24 cellular contexts compared by ENCODE assay signal in the genomic region with DNA sequence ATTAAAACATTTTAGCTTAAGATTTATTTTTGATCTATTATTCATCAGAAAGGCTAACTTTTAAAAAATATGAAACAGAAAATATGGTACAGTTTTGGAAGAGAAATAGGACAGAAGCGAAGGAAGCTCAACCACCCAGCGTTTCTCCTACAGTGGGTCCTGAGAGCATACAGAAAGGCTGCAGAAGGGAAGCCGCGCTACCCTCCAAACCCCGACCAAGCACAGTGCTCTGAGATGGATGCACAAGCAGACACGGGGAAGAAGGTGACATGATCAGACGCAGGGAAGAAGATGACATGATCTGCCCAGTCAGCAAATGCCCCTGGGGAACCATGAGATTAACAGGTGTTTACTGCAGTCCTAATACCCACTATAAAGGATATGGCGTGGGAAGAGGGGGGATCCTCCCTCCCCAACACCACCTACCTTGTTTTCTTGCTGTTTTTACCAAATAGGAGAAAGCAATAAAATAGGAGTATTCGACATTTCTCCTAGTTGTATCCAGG. TPM values are rescaled to one million over a fixed set of nuclear protein-coding genes. Genes with fewer than 3 reads are reported as not detected.
A peak's percentile ranks its signal among the peaks of the same experiment; 100 is the strongest.
DNase-seq lines count a peak whose midpoint lies in the region; ATAC-seq and TF ChIP-seq lines count a peak whose summit lies in the region.
"Had no signal": no experiment of that assay in that cellular context is flagged by ENCODE, and none has a peak within 500 bp of the region (broad histone marks: within the 10 kb centered on the region; RNA-seq: fewer than 3 reads in every experiment).

No MANE protein-coding gene starts in this region.

- no peak overlapping the region for H3K27ac ChIP-seq in CD4-positive, alpha-beta memory T cell (ENCODE audit: low read depth, low read length)
- H3K27ac ChIP-seq in Panc1 (ENCODE audit: low read length) = no peak overlapping the region
- H3K27ac ChIP-seq: BLaER1, foreskin keratinocyte, GM23248, hepatocyte, upper lobe of right lung had no signal

- in situ Hi-C loops in Panc1 (cut with HindIII; ENCODE audit: low pct_unique_long_range_greater_than_20kb, low sequenced_read_pairs) = no loop called here

- peaks cover 39% of the 10 kb centered on the region for H3K4me1 Mint-ChIP-seq in activated CD4-positive, alpha-beta T cell treated with anti-CD3 and anti-CD28 coated beads, Interleukin-2, amount 10 ng/mL, durations not matched to agents 24 days and 14 days
- H3K4me1 Mint-ChIP-seq in CD4-positive, alpha-beta memory T cell = peaks cover 36 to 49% (median 43%) of the 10 kb centered on the region in 4 donors
- peaks cover 59 to 76% of the 10 kb centered on the region in 2 donors for H3K4me1 Mint-ChIP-seq in immature natural killer cell

- CTCF ChIA-PET in CD4-positive, alpha-beta memory T cell (lab: Charles Lee; ENCODE audit: partially characterized antibody) = no interaction called here
- CTCF ChIA-PET in Panc1 (lab: Charles Lee) = no interaction called here

- ATAC-seq in Panc1 (no peak), GM19035 (IDR thresholded peaks at IDR 0.05; ENCODE audit: unreplicated experiment) (no peak), HG02973 (IDR thresholded peaks at IDR 0.05; ENCODE audit: unreplicated experiment) (no peak)
- ATAC-seq: foreskin keratinocyte, left ventricle myocardium superior, upper lobe of right lung had no signal

- H3K36me3 Mint-ChIP-seq in activated CD4-positive, alpha-beta T cell treated with anti-CD3 and anti-CD28 coated beads, Interleukin-2, amount 10 ng/mL, durations not matched to agents 24 days and 14 days (ENCODE audit: low read depth) = peaks cover 20% of the 10 kb centered on the region
- peaks cover 9 to 16% of the 10 kb centered on the region in 2 donors for H3K36me3 Mint-ChIP-seq in CD4-positive, alpha-beta memory T cell
- H3K36me3 Mint-ChIP-seq in immature natural killer cell = peaks cover 4 to 8% (median 4%) of the 10 kb centered on the region in 3 donors

- peak overlapping the region in 1 of 2 donors; percentile 16 for H3K4me3 ChIP-seq in CD4-positive, alpha-beta memory T cell (ENCODE audit: low read length in 2 of 2)
- H3K4me3 ChIP-seq in Panc1 (ENCODE audit: low read depth in 2 of 2, low read length in 2 of 2) = no peak overlapping the region
- H3K4me3 ChIP-seq: BLaER1, GM23248, hepatocyte, sigmoid colon, upper lobe of right lung had no signal

- H3K9me3 Mint-ChIP-seq in activated CD4-positive, alpha-beta T cell treated with anti-CD3 and anti-CD28 coated beads, Interleukin-2, amount 10 ng/mL, durations not matched to agents 24 days and 14 days = no peaks in the 10 kb centered on the region
- no peaks in the 10 kb centered on the region for H3K9me3 Mint-ChIP-seq in CD4-positive, alpha-beta memory T cell
- H3K9me3 Mint-ChIP-seq in immature natural killer cell = no peaks in the 10 kb centered on the region
- H3K9me3 Mint-ChIP-seq: activated naive CD8-positive, alpha-beta T cell treated with anti-CD3 and anti-CD28 coated beads, Interleukin-2, amount 10 ng/mL, durations not matched to agents 7 days and 5 days; nephron progenitor cell had no signal

- H3K4me3 Mint-ChIP-seq in activated CD4-positive, alpha-beta T cell treated with anti-CD3 and anti-CD28 coated beads, Interleukin-2, amount 10 ng/mL, durations not matched to agents 24 days and 14 days = peak overlapping the region; percentile 16
- peak overlapping the region in 5 of 8 donors; percentile 10 to 55 (median 16) for H3K4me3 Mint-ChIP-seq in CD4-positive, alpha-beta memory T cell
- H3K4me3 Mint-ChIP-seq in immature natural killer cell = peak overlapping the region in 1 of 5 donors; percentile 53
- H3K4me3 Mint-ChIP-seq: nephron progenitor cell had no signal

- POLR2A ChIA-PET in CD4-positive, alpha-beta memory T cell (lab: Charles Lee; ENCODE audit: partially characterized antibody) = no interaction called here
- POLR2A ChIA-PET in Panc1 (lab: Charles Lee) = no interaction called here

- H3K4me1 ChIP-seq in CD4-positive, alpha-beta memory T cell (ENCODE audit: insufficient read depth, low read length) = peaks cover 49% of the 10 kb centered on the region
- peaks cover 11% of the 10 kb centered on the region for H3K4me1 ChIP-seq in Panc1 (ENCODE audit: control insufficient read depth, insufficient read depth, low read length)

- H3K27ac Mint-ChIP-seq in activated CD4-positive, alpha-beta T cell treated with anti-CD3 and anti-CD28 coated beads, Interleukin-2, amount 10 ng/mL, durations not matched to agents 24 days and 14 days = peak overlapping the region; percentile 51
- peak overlapping the region in 5 of 7 donors; percentile 18 to 69 (median 52) for H3K27ac Mint-ChIP-seq in CD4-positive, alpha-beta memory T cell
- peak overlapping the region in 4 of 6 donors; percentile 6 to 61 (median 46) for H3K27ac Mint-ChIP-seq in immature natural killer cell

- TSS peak; percentile 34 for BruUV-seq in Panc1 (replicated peaks; lab: Mats Ljungman, UMichigan)

- TF ChIP-seq CTCF in Panc1 (IDR thresholded peaks at IDR 0.05) = no peak

- no peaks in the 10 kb centered on the region for H3K27me3 ChIP-seq in CD4-positive, alpha-beta memory T cell (ENCODE audit: insufficient read depth, low read length)
- no peaks in the 10 kb centered on the region for H3K27me3 ChIP-seq in Panc1 (ENCODE audit: control insufficient read depth, insufficient read depth, low read length)
- H3K27me3 ChIP-seq: BLaER1, foreskin keratinocyte, hepatocyte, sigmoid colon, upper lobe of right lung had no signal

- H3K9me3 ChIP-seq in CD4-positive, alpha-beta memory T cell (ENCODE audit: control insufficient read depth in 1 of 2, low read length in 2 of 2) = no peaks in the 10 kb centered on the region
- no peaks in the 10 kb centered on the region for H3K9me3 ChIP-seq in Panc1 (ENCODE audit: control insufficient read depth, insufficient read depth, low read depth, low read length)
- H3K9me3 ChIP-seq: BLaER1, sigmoid colon, upper lobe of right lung had no signal

- no peak for DNase-seq in activated CD4-positive, alpha-beta T cell treated with anti-CD3 and anti-CD28 coated beads, Interleukin-2, amount 10 ng/mL, durations not matched to agents 24 days and 14 days
- no peak for DNase-seq in activated CD4-positive, alpha-beta T cell treated with anti-CD3 and anti-CD28 coated beads for 1 hour
- DNase-seq in CD4-positive, alpha-beta memory T cell = no peak
- DNase-seq in Panc1 (ENCODE audit: low read depth, low spot score) (no peak), immature natural killer cell (no peak), NK-92 (lab: John Stamatoyannopoulos, UW; ENCODE audit: unreplicated experiment) (no peak)
- DNase-seq: activated naive CD8-positive, alpha-beta T cell treated with anti-CD3 and anti-CD28 coated beads, Interleukin-2, amount 10 ng/mL, durations not matched to agents 7 days and 5 days; DMS 273 treated with DMSO at 0.1 percent for 48 hours; effector CD8-positive, alpha-beta T cell; foreskin keratinocyte; GM23248; left ventricle myocardium superior; midbrain; NCI-H146; NCI-H2171; NCI-H524 treated with DMSO at 0.1 percent for 48 hours; nephron progenitor cell; sigmoid colon; stimulated activated CD4-positive, alpha-beta T cell treated with anti-CD3 and anti-CD28 coated beads, Interleukin-15, amount 100 ng/mL, for 24 hours; upper lobe of right lung had no signal

- no peaks in the 10 kb centered on the region for H3K27me3 Mint-ChIP-seq in activated CD4-positive, alpha-beta T cell treated with anti-CD3 and anti-CD28 coated beads, Interleukin-2, amount 10 ng/mL, durations not matched to agents 24 days and 14 days
- no peaks in the 10 kb centered on the region for H3K27me3 Mint-ChIP-seq in CD4-positive, alpha-beta memory T cell
- H3K27me3 Mint-ChIP-seq in immature natural killer cell (ENCODE audit: low read depth in 3 of 3) = no peaks in the 10 kb centered on the region
- H3K27me3 Mint-ChIP-seq: activated naive CD8-positive, alpha-beta T cell treated with anti-CD3 and anti-CD28 coated beads, Interleukin-2, amount 10 ng/mL, durations not matched to agents 7 days and 5 days had no signal

- intact Hi-C loops in activated CD4-positive, alpha-beta T cell treated with anti-CD3 and anti-CD28 coated beads, Interleukin-2, amount 10 ng/mL, durations not matched to agents 24 days and 14 days (cut with micrococcal nuclease) = loop anchor here (5.0 kb wide), 3 partner anchors 54 to 466 kb away; a partner anchor contains a TSS
- intact Hi-C loops in CD4-positive, alpha-beta memory T cell (cut with micrococcal nuclease) = loop anchor here (10.0 kb wide), 1 partner anchor 51 kb away; no protein-coding TSS in a partner anchor
- intact Hi-C loops in Panc1 (cut with micrococcal nuclease; ENCODE audit: unreplicated experiment) = no loop called here

- H3K36me3 ChIP-seq in CD4-positive, alpha-beta memory T cell (ENCODE audit: insufficient read depth, low read length) = no peaks in the 10 kb centered on the region
- peaks cover 4% of the 10 kb centered on the region; the same call in 1 of the 2 replicates for H3K36me3 ChIP-seq in Panc1 (ENCODE audit: control insufficient read depth, insufficient read depth, low read length)

RNA-seq across cellular contexts. Expression of a gene that starts 14.4 kb away (rescaled TPM):
- total RNA-seq in activated CD4-positive, alpha-beta T cell treated with anti-CD3 and anti-CD28 coated beads, Interleukin-2, amount 10 ng/mL, durations not matched to agents 24 days and 14 days = 54.6 and 59.0 TPM in 2 replicates
- 10 to 100 TPM; 34.4 to 36.4 TPM for total RNA-seq in CD4-positive, alpha-beta memory T cell
- 10 to 100 TPM; 26.1 to 31.1 TPM for polyA plus RNA-seq in CD4-positive, alpha-beta memory T cell
- 68.1 TPM for total RNA-seq in Panc1 (2021; ENCODE audit: unreplicated experiment)
- polyA plus RNA-seq in Panc1 (2012; ENCODE audit: insufficient read length) = 26.2 TPM
- 10 to 100 TPM; 27.0 to 34.5 (median 31.4) TPM for polyA plus RNA-seq in immature natural killer cell
